Comparison of ENCODE assay signal across 8 cellular contexts in genomic region chr20:62136283-62137091, GRCh38. TPM values are rescaled to one million over a fixed set of nuclear protein-coding genes. Genes with fewer than 3 reads are reported as not detected.
DNase-seq lines count a peak whose midpoint lies in the region; ATAC-seq and TF ChIP-seq lines count a peak whose summit lies in the region.

No MANE protein-coding gene starts in this region.

- DNase-seq in CD8-positive, alpha-beta memory T cell: peak; percentile 54 to 83 (median 66)
- peak; percentile 84 for DNase-seq in OCI-M1 (lab: John Stamatoyannopoulos, UW)
- peak; percentile 71 for DNase-seq in activated T-cell treated with anti-CD3 and anti-CD28 coated beads, Interleukin-2, amount 50 U/mL, for 24 hours
- peak; percentile 82 for DNase-seq in neural progenitor cell (ENCODE audit: low spot score)

- H3K27ac ChIP-seq in CD8-positive, alpha-beta memory T cell (ENCODE audit: low read depth, low read length): no peak overlapping the region
- H3K27ac ChIP-seq in neural progenitor cell: no peak overlapping the region

- H3K27me3 ChIP-seq in CD8-positive, alpha-beta memory T cell (ENCODE audit: insufficient read depth, low read length, poor library complexity, severe bottlenecking): no peaks in the 10 kb centered on the region
- no peaks in the 10 kb centered on the region for H3K27me3 ChIP-seq in neural progenitor cell

- H3K4me3 Mint-ChIP-seq in CD8-positive, alpha-beta memory T cell: peak overlapping the region in 1 of 7 donors; percentile 49
- H3K4me3 Mint-ChIP-seq in activated T-cell treated with anti-CD3 and anti-CD28 coated beads, Interleukin-2, amount 50 U/mL, for 24 hours: no peak overlapping the region
- peak overlapping the region; percentile 1 for H3K4me3 Mint-ChIP-seq in neural progenitor cell

- peaks cover 94% of the 10 kb centered on the region for H4K20me1 ChIP-seq in neural progenitor cell (ENCODE audit: low read depth)

- no peak overlapping the region for H2AFZ ChIP-seq in neural progenitor cell (replicated peaks)

- H3K4me3 ChIP-seq in CD8-positive, alpha-beta memory T cell (ENCODE audit: low read length): no peak overlapping the region
- no peak overlapping the region for H3K4me3 ChIP-seq in neural progenitor cell

- H3K9ac ChIP-seq in neural progenitor cell: no peak overlapping the region

- H3K4me1 Mint-ChIP-seq in CD8-positive, alpha-beta memory T cell: peaks cover 32 to 55% (median 44%) of the 10 kb centered on the region in 3 donors
- peaks cover 64% of the 10 kb centered on the region for H3K4me1 Mint-ChIP-seq in activated T-cell treated with anti-CD3 and anti-CD28 coated beads, Interleukin-2, amount 50 U/mL, for 24 hours (ENCODE audit: low read depth)
- peaks cover 11% of the 10 kb centered on the region for H3K4me1 Mint-ChIP-seq in neural progenitor cell

- H3K27ac Mint-ChIP-seq in CD8-positive, alpha-beta memory T cell: peak overlapping the region; percentile 71 to 96 (median 90)
- peak overlapping the region; percentile 89 for H3K27ac Mint-ChIP-seq in activated T-cell treated with anti-CD3 and anti-CD28 coated beads, Interleukin-2, amount 50 U/mL, for 24 hours
- H3K27ac Mint-ChIP-seq in neural progenitor cell: peak overlapping the region; percentile 70

- H3K4me1 ChIP-seq in CD8-positive, alpha-beta memory T cell (ENCODE audit: insufficient read depth, low read length): peaks cover 13% of the 10 kb centered on the region
- peaks cover 2% of the 10 kb centered on the region for H3K4me1 ChIP-seq in neural progenitor cell

- peaks cover 82% of the 10 kb centered on the region for H3K36me3 ChIP-seq in CD8-positive, alpha-beta memory T cell (ENCODE audit: insufficient read depth, low read length)
- H3K36me3 ChIP-seq in neural progenitor cell: peaks cover 8% of the 10 kb centered on the region

- POLR2A ChIA-PET in CD8-positive, alpha-beta memory T cell (lab: Charles Lee): interaction anchor here (0.5 to 3.4 kb wide), 3 partner anchors 15 to 70 kb away, joined by 4 to 9 read pairs (median 6); partner anchors contain the start of genes LSM14B and TAF4

- no peaks in the 10 kb centered on the region for H3K27me3 Mint-ChIP-seq in CD8-positive, alpha-beta memory T cell
- no peaks in the 10 kb centered on the region for H3K27me3 Mint-ChIP-seq in activated T-cell treated with anti-CD3 and anti-CD28 coated beads, Interleukin-2, amount 50 U/mL, for 24 hours
- H3K27me3 Mint-ChIP-seq in neural progenitor cell (ENCODE audit: insufficient read depth, low read depth): peaks cover 3% of the 10 kb centered on the region

- CTCF ChIA-PET in CD8-positive, alpha-beta memory T cell (lab: Charles Lee): interaction anchor here (0.8 to 7.0 kb wide), 7 partner anchors 11 to 126 kb away, joined by 3 to 60 read pairs (median 4); no protein-coding TSS in a partner anchor

- peak; percentile 35 for ATAC-seq in HG02798 (IDR thresholded peaks at IDR 0.05; ENCODE audit: poor library complexity, unreplicated experiment)
- peak; percentile 40 for ATAC-seq in esophagus mucosa
- no peak for ATAC-seq in HG03442 (IDR thresholded peaks at IDR 0.05; ENCODE audit: unreplicated experiment)
- ATAC-seq in GM18519 (IDR thresholded peaks at IDR 0.05; ENCODE audit: low FRiP score, unreplicated experiment): no peak

- peaks cover 62% of the 10 kb centered on the region for H3F3A ChIP-seq in neural progenitor cell (ENCODE audit: low read depth)

- peaks cover 7 to 97% (median 17%) of the 10 kb centered on the region in 3 donors for H3K36me3 Mint-ChIP-seq in CD8-positive, alpha-beta memory T cell
- H3K36me3 Mint-ChIP-seq in activated T-cell treated with anti-CD3 and anti-CD28 coated beads, Interleukin-2, amount 50 U/mL, for 24 hours (ENCODE audit: low read depth): peaks cover 100% of the 10 kb centered on the region
- peaks cover 35% of the 10 kb centered on the region for H3K36me3 Mint-ChIP-seq in neural progenitor cell

- peaks cover 32% of the 10 kb centered on the region for H3K79me2 ChIP-seq in neural progenitor cell (ENCODE audit: low read depth)

- H3K4me2 ChIP-seq in neural progenitor cell: no peak overlapping the region

- peak; percentile 92 for TF ChIP-seq CTCF in neural progenitor cell (IDR thresholded peaks at IDR 0.05)

- H3K9me3 Mint-ChIP-seq in CD8-positive, alpha-beta memory T cell: no peaks in the 10 kb centered on the region
- no peaks in the 10 kb centered on the region for H3K9me3 Mint-ChIP-seq in activated T-cell treated with anti-CD3 and anti-CD28 coated beads, Interleukin-2, amount 50 U/mL, for 24 hours
- no peaks in the 10 kb centered on the region for H3K9me3 Mint-ChIP-seq in neural progenitor cell

- H3K9me3 ChIP-seq in CD8-positive, alpha-beta memory T cell (ENCODE audit: low read length): no peaks in the 10 kb centered on the region
- no peaks in the 10 kb centered on the region for H3K9me3 ChIP-seq in neural progenitor cell (ENCODE audit: low read depth)

RNA-seq across cellular contexts. Expression of gene PSMA7, which starts 6.7 kb away (rescaled TPM):
- total RNA-seq in CD8-positive, alpha-beta memory T cell: 100 to 1,000 TPM; 447 to 464 TPM
- polyA plus RNA-seq in CD8-positive, alpha-beta memory T cell: 459 TPM
- total RNA-seq in esophagus mucosa: 177 TPM
- 237 and 310 TPM in 2 replicates for total RNA-seq in neural progenitor cell (ENCODE audit: low replicate concordance)

RNA-seq across cellular contexts. Expression of gene SS18L1, which starts 7.1 kb away (rescaled TPM):
- 10 to 100 TPM; 16.9 to 18.5 TPM for total RNA-seq in CD8-positive, alpha-beta memory T cell
- 0.86 TPM for polyA plus RNA-seq in CD8-positive, alpha-beta memory T cell
- total RNA-seq in esophagus mucosa (6.9 TPM), neural progenitor cell (ENCODE audit: low replicate concordance) (25.5 and 26.1 TPM in 2 replicates)

RNA-seq across cellular contexts. Expression of gene LSM14B, which starts 14.2 kb away (rescaled TPM):
- 10 to 100 TPM; 35.8 to 36.4 TPM for total RNA-seq in CD8-positive, alpha-beta memory T cell
- 1.1 TPM for polyA plus RNA-seq in CD8-positive, alpha-beta memory T cell
- total RNA-seq in esophagus mucosa (28.7 TPM), neural progenitor cell (ENCODE audit: low replicate concordance) (52.6 and 82.1 TPM in 2 replicates)

RNA-seq across cellular contexts. Expression of gene MTG2, which starts 46.3 kb away (rescaled TPM):
- 10 to 100 TPM; 44.6 to 45.9 TPM for total RNA-seq in CD8-positive, alpha-beta memory T cell
- polyA plus RNA-seq in CD8-positive, alpha-beta memory T cell: 19.0 TPM
- total RNA-seq in esophagus mucosa (20.2 TPM), neural progenitor cell (ENCODE audit: low replicate concordance) (16.2 and 19.2 TPM in 2 replicates)

Comparison
In these comparisons a context has a peak if more than half of its experiments do, and no peak if none do; other contexts are left out.
1. ATAC-seq: peak in HG02798 (single experiment) and esophagus mucosa (single experiment); none in HG03442 (single experiment) and GM18519 (single experiment).
2. Peak in every context shown above with its lines, with median percentiles within 50 percentile points of each other: DNase-seq and H3K27ac Mint-ChIP-seq.